ENCODE assay signal across 9 cellular contexts in genomic region chr2:27494944-27495554, GRCh38. TPM values are rescaled to one million over a fixed set of nuclear protein-coding genes. Genes with fewer than 3 reads are reported as not detected.
DNase-seq lines count a peak whose midpoint lies in the region; ATAC-seq and TF ChIP-seq lines count a peak whose summit lies in the region.
"Had no signal": no experiment of that assay in that cellular context is flagged by ENCODE, and none has a peak within 500 bp of the region (broad histone marks: within the 10 kb centered on the region; RNA-seq: fewer than 3 reads in every experiment).

TSS of gene FNDC4 (minus strand) at chr2:27495200. CDS start at chr2:27494679, 521 bp downstream.

- TF ChIP-seq CTCF in Panc1 (IDR thresholded peaks at IDR 0.05) (no peak), colonic mucosa (IDR thresholded peaks at IDR 0.05) (no peak)

- DNase-seq in Daoy (ENCODE audit: low read depth) (peak; percentile 51), Panc1 (ENCODE audit: low read depth, low spot score) (no peak), colonic mucosa (no peak), left kidney (ENCODE audit: low read depth, low spot score) (peak; percentile 67)
- DNase-seq in stimulated activated naive CD8-positive, alpha-beta T cell treated with anti-CD3 and anti-CD28 coated beads, Interleukin-15, Interleukin-2, amounts not matched to agents 100 U/mL and 50 U/mL, for 24 hours = peak; percentile 38

- POLR2A ChIA-PET in Panc1 (lab: Charles Lee) = no interaction called here

- intact Hi-C loops in Panc1 (cut with micrococcal nuclease; ENCODE audit: unreplicated experiment) (no loop called here), colonic mucosa (cut with DNase I) (no loop called here)

- peaks cover 28% of the 10 kb centered on the region for H3K27me3 ChIP-seq in Panc1 (ENCODE audit: control insufficient read depth, insufficient read depth, low read length)
- H3K27me3 ChIP-seq in colonic mucosa = peaks cover 8% of the 10 kb centered on the region

- peak within 1 kb of the TSS; percentile 19 to 74 for H3K9ac ChIP-seq in colonic mucosa (ENCODE audit: low read depth in 2 of 2, low read length in 2 of 2)
- H3K9ac ChIP-seq: KMS-11 had no signal

- H3K36me3 ChIP-seq in Panc1 (ENCODE audit: control insufficient read depth, insufficient read depth, low read length) (no peaks in the 10 kb centered on the region), colonic mucosa (no peaks in the 10 kb centered on the region)

- H3K9me3 ChIP-seq in Panc1 (ENCODE audit: control insufficient read depth, insufficient read depth, low read depth, low read length) (no peaks in the 10 kb centered on the region), colonic mucosa (no peaks in the 10 kb centered on the region)

- in situ Hi-C loops in Panc1 (cut with HindIII; ENCODE audit: low pct_unique_long_range_greater_than_20kb, low sequenced_read_pairs) = no loop called here

- peak; percentile 82 for ATAC-seq in Panc1
- peak; percentile 62 for ATAC-seq in stimulated activated naive CD8-positive, alpha-beta T cell treated with anti-CD3 and anti-CD28 coated beads, Interleukin-15, Interleukin-2, amounts not matched to agents 100 U/mL and 50 U/mL, for 24 hours
- no peak for ATAC-seq in HG02885 (IDR thresholded peaks at IDR 0.05; ENCODE audit: poor library complexity, unreplicated experiment)
- no peak for ATAC-seq in GM18511 (IDR thresholded peaks at IDR 0.05; ENCODE audit: unreplicated experiment)
- no peak for ATAC-seq in HG02884 (IDR thresholded peaks at IDR 0.05; ENCODE audit: unreplicated experiment)

- H3K4me3 ChIP-seq in Panc1 (ENCODE audit: low read depth in 2 of 2, low read length in 2 of 2) (peak within 1 kb of the TSS; percentile 52 to 64), colonic mucosa (peak within 1 kb of the TSS; percentile 45)

- BruUV-seq in Panc1 (replicated peaks; lab: Mats Ljungman, UMichigan) = no TSS peak

- CTCF ChIA-PET in Panc1 (lab: Charles Lee) = no interaction called here

- H3K4me1 ChIP-seq in Panc1 (ENCODE audit: control insufficient read depth, insufficient read depth, low read length) (no peaks in the 10 kb centered on the region; the same call in 1 of the 2 replicates), colonic mucosa (no peaks in the 10 kb centered on the region)

- H3K27ac ChIP-seq in Panc1 (ENCODE audit: low read length) (no peak within 1 kb of the TSS), colonic mucosa (no peak within 1 kb of the TSS)
- H3K27ac ChIP-seq: KMS-11 had no signal

RNA-seq across cellular contexts. Expression of gene FNDC4, which starts in this region (rescaled TPM):
- 1.9 and 3.7 TPM in 2 replicates for total RNA-seq in Daoy (2014; rRNA removed; shearing (Covaris generic))
- total RNA-seq in Panc1 (2021; ENCODE audit: unreplicated experiment) = 1.3 TPM
- polyA plus RNA-seq in Panc1 (2012; ENCODE audit: insufficient read length) = 2.3 TPM
- total RNA-seq in colonic mucosa = 1 to 10 TPM in 1 of 2 donors, under 1 TPM in 1; 0.64 to 1.1 TPM

Comparison
In these comparisons a context has a peak if more than half of its experiments do, and no peak if none do; other contexts are left out.
1. DNase-seq: peak in Daoy (single experiment), left kidney (single experiment) and stimulated activated naive CD8-positive, alpha-beta T cell treated with anti-CD3 and anti-CD28 coated beads, Interleukin-15, Interleukin-2, amounts not matched to agents 100 U/mL and 50 U/mL, for 24 hours (single experiment); none in Panc1 (single experiment) and colonic mucosa (single experiment).
2. ATAC-seq: peak in Panc1 (single experiment) and stimulated activated naive CD8-positive, alpha-beta T cell treated with anti-CD3 and anti-CD28 coated beads, Interleukin-15, Interleukin-2, amounts not matched to agents 100 U/mL and 50 U/mL, for 24 hours (single experiment); none in HG02885 (single experiment), GM18511 (single experiment) and HG02884 (single experiment).